26 cellular contexts compared by ENCODE assay signal in the genomic region with DNA sequence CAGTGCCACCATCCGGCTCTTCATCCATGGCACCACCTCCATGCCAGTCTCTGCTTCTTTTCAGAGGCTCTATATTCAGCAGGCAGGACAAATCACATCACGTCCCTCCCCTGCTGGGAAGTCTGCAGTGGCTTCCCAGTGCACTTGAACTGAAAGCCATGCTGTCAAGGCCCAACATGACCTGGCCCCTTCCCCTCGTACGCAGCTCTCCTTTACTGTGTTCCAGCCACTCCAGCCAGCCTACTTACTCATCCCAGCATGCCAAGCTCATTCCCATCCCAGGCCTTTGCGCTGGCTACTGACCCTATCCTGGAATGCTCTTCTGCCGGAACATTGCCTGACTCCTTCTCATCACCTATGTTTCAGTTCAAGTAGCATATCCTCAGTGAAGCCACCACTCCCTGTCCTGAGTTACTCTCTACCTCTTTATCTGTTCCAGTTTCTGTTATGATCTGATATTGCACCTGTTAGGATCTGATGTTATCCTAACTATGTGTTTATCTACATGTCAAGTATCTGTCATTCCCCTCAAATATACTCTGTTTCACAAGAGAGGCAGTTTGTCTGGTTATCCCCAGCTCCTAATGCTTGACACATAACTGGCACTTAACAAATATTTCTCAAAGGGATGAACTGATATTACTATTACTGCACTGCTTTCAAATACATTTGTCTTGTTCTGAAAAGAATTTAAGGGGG.
A peak's percentile ranks its signal among the peaks of the same experiment; 100 is the strongest.
DNase-seq lines count a peak whose midpoint lies in the region; ATAC-seq and TF ChIP-seq lines count a peak whose summit lies in the region.
"Had no signal": no experiment of that assay in that cellular context is flagged by ENCODE, and none has a peak within 500 bp of the region (broad histone marks: within the 10 kb centered on the region; RNA-seq: fewer than 3 reads in every experiment).

No MANE protein-coding gene starts in this region.

- dilution Hi-C loops in IMR-90 (cut with HindIII; ENCODE audit: low sequenced_read_pairs, unreplicated experiment), result no loop called here

- TF ChIP-seq POLR2A in IMR-90 (IDR thresholded peaks at IDR 0.05; ENCODE audit: low read depth, low read length), result no peak

- 0 out of 2 replicates have a peak overlapping the region, but pooled peaks have one; percentile 2 for H3K23ac ChIP-seq in IMR-90 (ENCODE audit: low read depth, low read length)

- H3K9me3 ChIP-seq in IMR-90 (ENCODE audit: control insufficient read depth, insufficient read depth, low read length), result no peaks in the 10 kb centered on the region
- no peaks in the 10 kb centered on the region for H3K9me3 ChIP-seq in upper lobe of right lung
- H3K9me3 ChIP-seq: Caco-2 had no signal

- peak overlapping the region; percentile 37 for H3K14ac ChIP-seq in IMR-90 (replicated peaks; ENCODE audit: low read depth, low read length)

- POLR2A ChIA-PET in IMR-90 (lab: Charles Lee; ENCODE audit: unreplicated experiment), result no interaction called here

- H3K4me3 ChIP-seq in IMR-90 (ENCODE audit: insufficient read depth, low read depth, low read length) (no peak overlapping the region), upper lobe of right lung (no peak overlapping the region)
- H3K4me3 ChIP-seq: GM12878, HAP-1 had no signal

- ATAC-seq in IMR-90 (ENCODE audit: low read depth) (no peak), foreskin keratinocyte (no peak), upper lobe of right lung (peak; percentile 55), GM21529 (IDR thresholded peaks at IDR 0.05; ENCODE audit: unreplicated experiment) (no peak)
- ATAC-seq: CD8-positive, alpha-beta T cell; GM12878 had no signal

- H2BK15ac ChIP-seq in IMR-90 (ENCODE audit: low read depth, low read length), result peak overlapping the region; percentile 93

- peak overlapping the region; percentile 82 for H3K4ac ChIP-seq in IMR-90 (ENCODE audit: low read depth, low read length)

- H3K27ac ChIP-seq in IMR-90 (ENCODE audit: insufficient read depth, low read length) (no peak overlapping the region), foreskin keratinocyte (peak overlapping the region; percentile 42), upper lobe of right lung (no peak overlapping the region)
- H3K27ac ChIP-seq: 22Rv1, C4-2B, HL-60 had no signal

- peak overlapping the region; percentile 34 for H3K18ac ChIP-seq in IMR-90 (ENCODE audit: low read depth, low read length)

- no peak overlapping the region for H3K4me2 ChIP-seq in IMR-90 (ENCODE audit: low read depth, low read length)

- peak overlapping the region; percentile 22 to 23 for H4K8ac ChIP-seq in IMR-90 (ENCODE audit: low read depth in 2 of 2, low read length in 2 of 2)

- H2BK120ac ChIP-seq in IMR-90 (ENCODE audit: low read depth, low read length), result peak overlapping the region; percentile 92

- peaks cover 19% of the 10 kb centered on the region for H3K9me1 ChIP-seq in IMR-90 (ENCODE audit: insufficient read depth, low read length)

- peak overlapping the region; percentile 95 for H2AK5ac ChIP-seq in IMR-90 (ENCODE audit: low read depth, low read length)

- H3K4me1 ChIP-seq in IMR-90 (ENCODE audit: control insufficient read depth, insufficient read depth, low read length), result peaks cover 19% of the 10 kb centered on the region
- H3K4me1 ChIP-seq in foreskin keratinocyte, result peaks cover 22% of the 10 kb centered on the region
- peaks cover 6% of the 10 kb centered on the region for H3K4me1 ChIP-seq in upper lobe of right lung
- H3K4me1 ChIP-seq: Caco-2, HAP-1 had no signal

- peak overlapping the region; percentile 74 for H4K91ac ChIP-seq in IMR-90 (ENCODE audit: insufficient read depth, low read depth, low read length)

- 100% methylated on average over 4 of the region's 6 CpGs; no CpG with 5 or more reads in 1 of the 2 experiments for WGBS in IMR-90 (ENCODE audit: extremely low coverage in 2 of 2, insufficient read length in 1 of 2), 2 experiments

- CTCF ChIA-PET in IMR-90 (lab: Yijun Ruan, JAX), result no interaction called here

- H3K9ac ChIP-seq in IMR-90 (ENCODE audit: low read depth, low read length), result no peak overlapping the region

- TF ChIP-seq CTCF in IMR-90 (conservative IDR thresholded peaks at IDR 0.05; ENCODE audit: low read depth, low read length) (no peak), foreskin keratinocyte (conservative IDR thresholded peaks at IDR 0.05) (no peak), upper lobe of right lung (IDR thresholded peaks at IDR 0.05) (no peak)

- H2BK20ac ChIP-seq in IMR-90 (ENCODE audit: low read depth, low read length), result peak overlapping the region; percentile 87

- H3K79me1 ChIP-seq in IMR-90 (ENCODE audit: low read depth in 1 of 2, low read length in 2 of 2), result peaks cover 0 to 18% of the 10 kb centered on the region in 2 experiments; a peak in 2 of 4 replicates

- in situ Hi-C loops in IMR-90 (cut with MboI; ENCODE audit: low sequenced_read_pairs), result no loop called here

- H4K20me1 ChIP-seq in IMR-90 (ENCODE audit: insufficient read depth, low read length), result no peaks in the 10 kb centered on the region

- peak; percentile 36 for DNase-seq in NCI-H2171 treated with DMSO at 0.1 percent for 48 hours (lab: John Stamatoyannopoulos, UW)
- no peak for DNase-seq in NCI-H2171 (lab: John Stamatoyannopoulos, UW)
- no peak for DNase-seq in IMR-90
- no peak for DNase-seq in foreskin keratinocyte
- DNase-seq in upper lobe of right lung, result no peak
- no peak for DNase-seq in dermis blood vessel endothelial cell
- DNase-seq: Caco-2; CD8-positive, alpha-beta T cell; DMS79; EL; GDM1; GOT3; NCI-H1048; NCI-H1417; NCI-H1694; NCI-H2081; NCI-H345; NCI-H510A treated with DMSO at 0.1 percent for 48 hours; NCI-H748 treated with DMSO at 0.1 percent for 48 hours; SHP77 had no signal

- peak overlapping the region; percentile 55 for H2BK5ac ChIP-seq in IMR-90 (ENCODE audit: low read depth, low read length, poor library complexity, severe bottlenecking)

- no peaks in the 10 kb centered on the region for H3K36me3 ChIP-seq in IMR-90 (ENCODE audit: control insufficient read depth, insufficient read depth, low read length)
- H3K36me3 ChIP-seq in upper lobe of right lung, result no peaks in the 10 kb centered on the region
- H3K36me3 ChIP-seq: HAP-1 had no signal

- no peak for TF ChIP-seq RAD21 in IMR-90 (IDR thresholded peaks at IDR 0.05; ENCODE audit: low read length)

- intact Hi-C loops in IMR-90 (cut with micrococcal nuclease), result no loop called here
- intact Hi-C loops in upper lobe of right lung (cut with DNase I), result no loop called here

- H3K27me3 ChIP-seq in IMR-90 (ENCODE audit: control insufficient read depth, insufficient read depth, low read length), result no peaks in the 10 kb centered on the region
- H3K27me3 ChIP-seq in foreskin keratinocyte, result no peaks in the 10 kb centered on the region
- no peaks in the 10 kb centered on the region for H3K27me3 ChIP-seq in upper lobe of right lung

- no peak overlapping the region for H3K56ac ChIP-seq in IMR-90 (ENCODE audit: extremely low read depth, insufficient read depth, low read length)

- BruUV-seq in IMR-90 (replicated peaks; lab: Mats Ljungman, UMichigan), result no TSS peak

- peak overlapping the region; percentile 68 for H2AK9ac ChIP-seq in IMR-90 (replicated peaks; ENCODE audit: low read depth, low read length, poor library complexity)

- H4K5ac ChIP-seq in IMR-90 (ENCODE audit: low read depth, low read length), result peak overlapping the region; percentile 38

- H2AFZ ChIP-seq in IMR-90 (replicated peaks; ENCODE audit: low read length, poor library complexity), result peak overlapping the region; percentile 54

TF ChIP-seq in IMR-90, 13 proteins besides CTCF, POLR2A, EP300 and RAD21:
- TF ChIP-seq MAZ (IDR thresholded peaks at IDR 0.05; ENCODE audit: borderline replicate concordance, low read depth, low read length) (no peak), NFE2L2 (IDR thresholded peaks at IDR 0.05; ENCODE audit: low read depth, low read length) (no peak), RCOR1 (IDR thresholded peaks at IDR 0.05; ENCODE audit: insufficient replicate concordance, low read length) (no peak), SMC3 (IDR thresholded peaks at IDR 0.05; ENCODE audit: low read depth, low read length) (no peak)
- TF ChIP-seq, protein P1, sequence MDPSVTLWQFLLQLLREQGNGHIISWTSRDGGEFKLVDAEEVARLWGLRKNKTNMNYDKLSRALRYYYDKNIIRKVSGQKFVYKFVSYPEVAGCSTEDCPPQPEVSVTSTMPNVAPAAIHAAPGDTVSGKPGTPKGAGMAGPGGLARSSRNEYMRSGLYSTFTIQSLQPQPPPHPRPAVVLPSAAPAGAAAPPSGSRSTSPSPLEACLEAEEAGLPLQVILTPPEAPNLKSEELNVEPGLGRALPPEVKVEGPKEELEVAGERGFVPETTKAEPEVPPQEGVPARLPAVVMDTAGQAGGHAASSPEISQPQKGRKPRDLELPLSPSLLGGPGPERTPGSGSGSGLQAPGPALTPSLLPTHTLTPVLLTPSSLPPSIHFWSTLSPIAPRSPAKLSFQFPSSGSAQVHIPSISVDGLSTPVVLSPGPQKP (IDR thresholded peaks at IDR 0.05; ENCODE audit: borderline replicate concordance, low read depth, low read length), result no peak
